10 cellular contexts compared by ENCODE assay signal in genomic region chr1:183480971-183481431, GRCh38. TPM values are rescaled to one million over a fixed set of nuclear protein-coding genes. Genes with fewer than 3 reads are reported as not detected.
A peak's percentile ranks its signal among the peaks of the same experiment; 100 is the strongest.
DNase-seq lines count a peak whose midpoint lies in the region; ATAC-seq lines count a peak whose summit lies in the region.
"Had no signal": no experiment of that assay in that cellular context is flagged by ENCODE, and none has a peak within 500 bp of the region (broad histone marks: within the 10 kb centered on the region; RNA-seq: fewer than 3 reads in every experiment).

No MANE protein-coding gene starts in this region.

- H3K4me3 ChIP-seq in ACC112 (ENCODE audit: low read depth, low read length), result no peak overlapping the region; the same call in 1 of the 2 replicates
- H3K4me3 ChIP-seq: pancreas had no signal

- no peaks in the 10 kb centered on the region for H3K27me3 Mint-ChIP-seq in activated CD8-positive, alpha-beta T cell treated with anti-CD3 and anti-CD28 coated beads, Interleukin-2, amount 10 ng/mL, durations not matched to agents 7 days and 5 days (ENCODE audit: low read depth)

- no peaks in the 10 kb centered on the region for H3K9me3 Mint-ChIP-seq in activated CD8-positive, alpha-beta T cell treated with anti-CD3 and anti-CD28 coated beads, Interleukin-2, amount 10 ng/mL, durations not matched to agents 7 days and 5 days (ENCODE audit: insufficient read depth)

- ATAC-seq in GM18909 (IDR thresholded peaks at IDR 0.05; ENCODE audit: poor library complexity, unreplicated experiment), result peak; percentile 63
- ATAC-seq in HG03103 (IDR thresholded peaks at IDR 0.05; ENCODE audit: low read depth, unreplicated experiment), result peak; percentile 64
- ATAC-seq in activated CD8-positive, alpha-beta T cell treated with anti-CD3 and anti-CD28 coated beads, Interleukin-2, amount 10 ng/mL, durations not matched to agents 7 days and 5 days, result no peak
- ATAC-seq: pancreas had no signal

- peaks cover 96% of the 10 kb centered on the region for H3K79me2 ChIP-seq in ACC112 (ENCODE audit: control insufficient read depth, insufficient read depth, low read length, unreplicated experiment)

- no peak overlapping the region for H2AFZ ChIP-seq in ACC112 (ENCODE audit: low read length, unreplicated experiment)

- H3K36me3 ChIP-seq in ACC112 (ENCODE audit: insufficient read depth, low read length), result no peaks in the 10 kb centered on the region
- H3K36me3 ChIP-seq: pancreas had no signal

- H3K27me3 ChIP-seq in ACC112 (ENCODE audit: insufficient read depth, low read length), result no peaks in the 10 kb centered on the region
- H3K27me3 ChIP-seq: pancreas had no signal

- H3K4me3 Mint-ChIP-seq in activated CD8-positive, alpha-beta T cell treated with anti-CD3 and anti-CD28 coated beads, Interleukin-2, amount 10 ng/mL, durations not matched to agents 7 days and 5 days, result no peak overlapping the region

- peak overlapping the region; percentile 18 for H3K27ac Mint-ChIP-seq in activated CD8-positive, alpha-beta T cell treated with anti-CD3 and anti-CD28 coated beads, Interleukin-2, amount 10 ng/mL, durations not matched to agents 7 days and 5 days

- DNase-seq in activated CD8-positive, alpha-beta T cell treated with anti-CD3 and anti-CD28 coated beads, Interleukin-2, amount 10 ng/mL, durations not matched to agents 7 days and 5 days, result no peak
- DNase-seq in A172 (ENCODE audit: low spot score) (no peak), 8988T (no peak), putamen (ENCODE audit: low spot score) (no peak), DMS53 (lab: John Stamatoyannopoulos, UW) (no peak)
- DNase-seq: cerebellar nuclear complex, pancreas had no signal

- H3K36me3 Mint-ChIP-seq in activated CD8-positive, alpha-beta T cell treated with anti-CD3 and anti-CD28 coated beads, Interleukin-2, amount 10 ng/mL, durations not matched to agents 7 days and 5 days (ENCODE audit: low read depth), result peaks cover 32% of the 10 kb centered on the region

- peak overlapping the region; percentile 4; the same call in 1 of the 2 replicates for H3K27ac ChIP-seq in ACC112 (ENCODE audit: low read depth, low read length)
- H3K27ac ChIP-seq: pancreas had no signal

- CTCF ChIA-PET in activated CD8-positive, alpha-beta T cell treated with anti-CD3 and anti-CD28 coated beads, Interleukin-2, amount 10 ng/mL, durations not matched to agents 7 days and 5 days (lab: Charles Lee), result interaction anchor here (0.7 kb wide), 1 partner anchor 99 kb away, joined by 3 read pairs; no protein-coding TSS in a partner anchor

- POLR2A ChIA-PET in activated CD8-positive, alpha-beta T cell treated with anti-CD3 and anti-CD28 coated beads, Interleukin-2, amount 10 ng/mL, durations not matched to agents 7 days and 5 days (lab: Charles Lee), result no interaction called here

- H3K4me1 ChIP-seq in ACC112 (ENCODE audit: control insufficient read depth, insufficient read depth, low read length, unreplicated experiment), result peaks cover 45% of the 10 kb centered on the region

- H3K4me1 Mint-ChIP-seq in activated CD8-positive, alpha-beta T cell treated with anti-CD3 and anti-CD28 coated beads, Interleukin-2, amount 10 ng/mL, durations not matched to agents 7 days and 5 days (ENCODE audit: low read depth), result peaks cover 57% of the 10 kb centered on the region

RNA-seq across cellular contexts. Expression of gene SMG7, which starts 8.7 kb away (rescaled TPM):
- total RNA-seq in activated CD8-positive, alpha-beta T cell treated with anti-CD3 and anti-CD28 coated beads, Interleukin-2, amount 10 ng/mL, durations not matched to agents 7 days and 5 days, result 10 to 100 TPM; 80.8 to 88.6 TPM
- total RNA-seq in A172 (2014; rRNA removed; shearing (Covaris generic)), result 19.6 and 23.0 TPM in 2 replicates
